12 cellular contexts compared by ENCODE assay signal in genomic region chr13:93963266-93964131, GRCh38.
DNase-seq lines count a peak whose midpoint lies in the region; ATAC-seq and TF ChIP-seq lines count a peak whose summit lies in the region.
"Had no signal": no experiment of that assay in that cellular context is flagged by ENCODE, and none has a peak within 500 bp of the region (broad histone marks: within the 10 kb centered on the region; RNA-seq: fewer than 3 reads in every experiment).

No MANE protein-coding gene starts in this region.

- no peak for ATAC-seq in HG02981 (IDR thresholded peaks at IDR 0.05; ENCODE audit: unreplicated experiment)
- ATAC-seq in GM19395 (IDR thresholded peaks at IDR 0.05; ENCODE audit: unreplicated experiment) = no peak

- no peak overlapping the region for H3K27ac ChIP-seq in A673 (ENCODE audit: low read depth, low read length, poor library complexity, severe bottlenecking)
- H3K27ac ChIP-seq in PC-9 = peak overlapping the region; percentile 10; the same call in 1 of the 2 replicates

- BruUV-seq in A673 (replicated peaks; lab: Mats Ljungman, UMichigan) (no TSS peak), PC-9 (replicated peaks; lab: Mats Ljungman, UMichigan) (no TSS peak)

- peak; percentile 56 for DNase-seq in A673 (ENCODE audit: low spot score)
- peak; percentile 24 for DNase-seq in HS-27A (ENCODE audit: low read depth)
- DNase-seq in PC-9 = peak in 1 of 2 experiments; percentile 61
- DNase-seq in fibroblast of the conjunctiva (ENCODE audit: low read depth) = peak; percentile 69
- DNase-seq in GM10266 (ENCODE audit: extremely low spot score) = no peak
- no peak for DNase-seq in CD1c-positive myeloid dendritic cell (ENCODE audit: extremely low spot score)
- DNase-seq: activated CD4-positive, alpha-beta T cell treated with anti-CD3 and anti-CD28 coated beads, Interleukin-2, amount 10 ng/mL, durations not matched to agents 24 days and 14 days; C1 segment of cervical spinal cord; esophagus squamous epithelium; stimulated activated CD4-positive, alpha-beta T cell treated with anti-CD3 and anti-CD28 coated beads, Interleukin-12 subunit alpha, Interleukin-12 subunit beta, amount 100 ng/mL, for 4 hours had no signal

- CTCF ChIA-PET in A673 (lab: Charles Lee) = no interaction called here
- CTCF ChIA-PET in PC-9 (lab: Charles Lee) = no interaction called here

- H3K9me2 ChIP-seq in PC-9 (ENCODE audit: insufficient read depth) = no peaks in the 10 kb centered on the region

- H3K27me3 ChIP-seq in A673 (replicated peaks; ENCODE audit: insufficient read depth, low read depth, low read length, poor library complexity) = no peaks in the 10 kb centered on the region
- no peaks in the 10 kb centered on the region for H3K27me3 ChIP-seq in PC-9 (ENCODE audit: insufficient read depth, low read depth)
- H3K27me3 ChIP-seq: esophagus squamous epithelium had no signal

- no peak overlapping the region for H3K4me3 ChIP-seq in A673 (ENCODE audit: low read depth, low read length, poor library complexity, severe bottlenecking)
- H3K4me3 ChIP-seq in PC-9 = no peak overlapping the region
- H3K4me3 ChIP-seq: esophagus squamous epithelium had no signal

- no peaks in the 10 kb centered on the region for H3K36me3 ChIP-seq in A673 (ENCODE audit: insufficient read depth, low read length, poor library complexity, severe bottlenecking)
- no peaks in the 10 kb centered on the region for H3K36me3 ChIP-seq in PC-9 (ENCODE audit: low read depth)
- H3K36me3 ChIP-seq: esophagus squamous epithelium had no signal

- no peak overlapping the region for H2AFZ ChIP-seq in PC-9

- TF ChIP-seq CTCF in A673 (conservative IDR thresholded peaks at IDR 0.05; ENCODE audit: low read depth, low read length) = no peak
- TF ChIP-seq CTCF in PC-9 (conservative IDR thresholded peaks at IDR 0.05) = no peak
- TF ChIP-seq CTCF in GM10266 (IDR thresholded peaks at IDR 0.05; ENCODE audit: control insufficient read depth, insufficient read depth, low read depth, missing control alignments) = no peak

- intact Hi-C loops in A673 (cut with micrococcal nuclease; ENCODE audit: unreplicated experiment) (loop anchor here (5.0 to 10.0 kb wide), 2 partner anchors 69 to 231 kb away; no protein-coding TSS in a partner anchor), PC-9 (cut with micrococcal nuclease; ENCODE audit: unreplicated experiment) (loop anchor here (10.0 kb wide), 1 partner anchor 919 kb away; no protein-coding TSS in a partner anchor)

- POLR2A ChIA-PET in A673 (lab: Charles Lee; ENCODE audit: low non-redundant PET) (no interaction called here), PC-9 (lab: Charles Lee; ENCODE audit: unreplicated experiment) (no interaction called here)

- H3K9me3 ChIP-seq in A673 (ENCODE audit: low read depth, low read length, poor library complexity, severe bottlenecking) (no peaks in the 10 kb centered on the region), PC-9 (ENCODE audit: insufficient read depth, low read depth) (no peaks in the 10 kb centered on the region)
- H3K9me3 ChIP-seq: esophagus squamous epithelium had no signal

- H3K4me1 ChIP-seq in A673 (ENCODE audit: insufficient read depth, low read length, poor library complexity, severe bottlenecking) (peaks cover 28% of the 10 kb centered on the region), PC-9 (replicated peaks; ENCODE audit: insufficient read depth) (peaks cover 5% of the 10 kb centered on the region; the same call in 1 of the 2 replicates)
- H3K4me1 ChIP-seq: esophagus squamous epithelium had no signal

- 0 out of 2 replicates have a peak, but pooled peaks cover 6% of the 10 kb centered on the region for H3F3A ChIP-seq in PC-9 (ENCODE audit: insufficient read depth, low read depth)

- H3K4me2 ChIP-seq in PC-9 = peak overlapping the region; percentile 16; the same call in 1 of the 2 replicates

- H4K20me1 ChIP-seq in PC-9 (ENCODE audit: insufficient read depth) = no peaks in the 10 kb centered on the region

- no peaks in the 10 kb centered on the region for H3K79me2 ChIP-seq in PC-9 (ENCODE audit: low read depth)

Comparison
In these comparisons a context has a peak if more than half of its experiments do, and no peak if none do; other contexts are left out.
1. DNase-seq: peak in A673 (single experiment), HS-27A (single experiment) and fibroblast of the conjunctiva (single experiment); none in GM10266 (single experiment) and CD1c-positive myeloid dendritic cell (single experiment).